In the genomic region with DNA sequence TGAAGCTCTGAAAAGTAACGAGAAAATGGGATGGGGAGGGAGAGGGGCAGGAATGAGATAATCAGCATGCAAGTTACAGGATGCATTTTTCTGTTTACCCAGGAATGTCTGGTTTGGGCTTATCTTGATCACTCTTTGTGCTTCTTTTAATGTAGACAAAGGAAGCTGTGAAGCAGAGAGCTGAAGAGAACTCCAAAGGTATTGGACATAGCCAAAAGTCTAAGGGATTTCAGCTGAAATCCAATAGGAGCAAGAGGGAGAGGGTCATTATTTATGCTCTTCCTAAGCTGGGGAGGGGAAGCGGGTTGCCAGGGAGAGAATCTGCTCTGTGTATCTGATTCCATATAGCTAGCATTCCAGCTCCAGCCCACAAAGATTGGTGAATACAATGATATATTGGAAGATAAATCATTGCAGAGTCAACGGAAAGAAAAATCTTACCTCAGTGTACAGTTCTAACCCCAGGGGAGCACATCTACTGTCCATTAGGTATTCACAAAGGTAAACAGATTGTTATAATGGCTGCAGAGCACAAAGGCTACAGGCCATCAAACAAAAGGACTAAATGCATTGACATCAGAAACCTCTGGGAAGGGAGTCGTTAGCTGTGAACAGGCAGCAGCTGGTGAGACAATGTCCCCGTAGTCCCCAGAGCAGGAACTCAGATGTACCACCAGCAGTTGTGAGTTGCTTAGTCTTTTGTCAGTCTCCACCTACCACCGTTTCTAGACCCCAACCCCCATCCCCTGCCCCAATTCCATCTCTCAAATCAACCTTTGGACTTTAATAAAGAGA, we compare ENCODE assay signal across 14 cellular contexts.
DNase-seq lines count a peak whose midpoint lies in the region; ATAC-seq and TF ChIP-seq lines count a peak whose summit lies in the region.
"Had no signal": no experiment of that assay in that cellular context is flagged by ENCODE, and none has a peak within 500 bp of the region (broad histone marks: within the 10 kb centered on the region; RNA-seq: fewer than 3 reads in every experiment).

No MANE protein-coding gene starts in this region.

- H3K27ac ChIP-seq in caudate nucleus (ENCODE audit: low read depth, low read length) = no peak overlapping the region
- H3K27ac ChIP-seq: tibial artery had no signal

- H3K27ac Mint-ChIP-seq in neural crest cell (ENCODE audit: unreplicated experiment) = peak overlapping the region; percentile 86
- H3K27ac Mint-ChIP-seq: activated naive CD8-positive, alpha-beta T cell had no signal

- no peaks in the 10 kb centered on the region for H3K27me3 Mint-ChIP-seq in neural crest cell (ENCODE audit: low read depth)

- H3K4me3 Mint-ChIP-seq in neural crest cell = no peak overlapping the region
- H3K4me3 Mint-ChIP-seq: activated naive CD8-positive, alpha-beta T cell had no signal

- no peaks in the 10 kb centered on the region for H3K36me3 Mint-ChIP-seq in neural crest cell (ENCODE audit: low read depth)
- H3K36me3 Mint-ChIP-seq: activated naive CD8-positive, alpha-beta T cell had no signal

- DNase-seq in NCI-H1092 (lab: John Stamatoyannopoulos, UW) (peak; percentile 91), NCI-H2107 (lab: John Stamatoyannopoulos, UW) (peak; percentile 56), SHP77 treated with DMSO at 0.1 percent for 48 hours (lab: John Stamatoyannopoulos, UW) (peak; percentile 57), neural crest cell (ENCODE audit: low read depth, low spot score) (no peak), caudate nucleus (lab: John Stamatoyannopoulos, UW) (no peak)
- DNase-seq in activated CD4-positive, alpha-beta T cell treated with anti-CD3 and anti-CD28 coated beads for 1 hour = no peak
- DNase-seq: AML-193, kidney glomerular epithelial cell, MM.1S, PC-3, tibial artery had no signal

- no peaks in the 10 kb centered on the region for H3K9me3 Mint-ChIP-seq in neural crest cell

- peaks cover 46% of the 10 kb centered on the region for H3K4me1 Mint-ChIP-seq in neural crest cell

- ATAC-seq in GM18861 (IDR thresholded peaks at IDR 0.05; ENCODE audit: unreplicated experiment) = no peak
- no peak for ATAC-seq in GM21367 (IDR thresholded peaks at IDR 0.05; ENCODE audit: unreplicated experiment)
- ATAC-seq: PC-3 had no signal

- TF ChIP-seq CTCF in neural crest cell (conservative IDR thresholded peaks at IDR 0.05) = no peak

Comparison
In these comparisons a context has a peak if more than half of its experiments do, and no peak if none do; other contexts are left out.
1. DNase-seq: peak in NCI-H1092 (single experiment), NCI-H2107 (single experiment) and SHP77 treated with DMSO at 0.1 percent for 48 hours (single experiment); none in neural crest cell (single experiment), activated CD4-positive, alpha-beta T cell treated with anti-CD3 and anti-CD28 coated beads for 1 hour (single experiment) and caudate nucleus (0 of 61).